Comparison of ENCODE assay signal across 21 cellular contexts in the genomic region with DNA sequence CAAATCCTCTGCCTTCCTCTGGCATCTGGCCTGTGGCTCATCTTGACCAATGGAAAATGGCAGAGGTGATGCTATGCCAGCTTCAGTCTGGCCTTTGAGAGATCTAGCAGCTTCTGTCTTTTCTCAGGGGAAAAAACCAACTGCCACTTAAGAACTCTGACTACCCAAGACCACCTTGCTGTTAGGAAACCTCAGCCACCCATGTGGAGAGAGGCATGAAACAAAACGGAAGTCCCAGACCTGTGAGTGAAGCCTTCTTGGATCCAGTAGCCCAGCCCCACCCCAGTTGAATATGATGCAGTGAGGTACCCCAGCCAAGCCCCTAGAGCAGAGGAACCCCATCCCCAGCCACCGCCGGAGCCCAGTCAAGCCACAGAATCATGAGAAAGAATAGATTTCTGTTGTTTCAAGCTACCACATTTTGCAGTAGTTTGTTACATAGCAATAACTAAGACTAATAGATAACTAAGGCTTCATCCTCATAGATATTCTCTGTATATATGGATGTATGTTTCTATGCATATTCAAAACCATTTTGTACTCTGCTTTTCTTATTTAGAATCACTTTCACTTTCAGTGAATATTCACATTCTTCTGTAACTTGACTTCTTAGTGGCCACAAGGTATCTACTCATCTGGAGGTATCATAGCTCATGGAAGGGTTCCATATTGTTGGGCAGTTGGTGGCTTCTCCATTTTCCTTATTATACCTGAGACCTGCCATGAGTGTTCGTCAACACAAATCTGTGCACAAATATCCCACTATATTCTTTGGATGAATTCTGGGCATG.
DNase-seq lines count a peak whose midpoint lies in the region; ATAC-seq and TF ChIP-seq lines count a peak whose summit lies in the region.
"Had no signal": no experiment of that assay in that cellular context is flagged by ENCODE, and none has a peak within 500 bp of the region (broad histone marks: within the 10 kb centered on the region; RNA-seq: fewer than 3 reads in every experiment).

No MANE protein-coding gene starts in this region.

- H3K4me1 ChIP-seq in BLaER1, result peaks cover 25% of the 10 kb centered on the region
- H3K4me1 ChIP-seq in DND-41 (ENCODE audit: insufficient read depth, low read length), result no peaks in the 10 kb centered on the region
- H3K4me1 ChIP-seq in breast epithelium, result no peaks in the 10 kb centered on the region
- H3K4me1 ChIP-seq: A549, HAP-1 had no signal

- peak overlapping the region; percentile 57 for H3K4me2 ChIP-seq in BLaER1
- no peak overlapping the region for H3K4me2 ChIP-seq in DND-41 (ENCODE audit: insufficient read depth, low read length)
- H3K4me2 ChIP-seq: A549 had no signal

- TF ChIP-seq CTCF in DND-41 (IDR thresholded peaks at IDR 0.05; ENCODE audit: borderline replicate concordance, extremely low read depth, low read length, poor library complexity, severe bottlenecking) (no peak), breast epithelium (IDR thresholded peaks at IDR 0.05) (no peak)

- H3K4me1 Mint-ChIP-seq in stimulated activated naive B cell treated with anti-CD40 and anti-IgM and Interleukin-4, amounts not matched to agents 10 μg/mL and 1 μg/mL and 100 μg/mL, for 72 hours, result peaks cover 13 to 18% of the 10 kb centered on the region in 2 donors
- H3K4me1 Mint-ChIP-seq: CD14-positive monocyte; CD4-positive, alpha-beta memory T cell had no signal

- H3K9me3 ChIP-seq in BLaER1, result no peaks in the 10 kb centered on the region
- no peaks in the 10 kb centered on the region for H3K9me3 ChIP-seq in DND-41 (ENCODE audit: insufficient read depth, low read length, severe bottlenecking)
- H3K9me3 ChIP-seq in breast epithelium, result no peaks in the 10 kb centered on the region
- H3K9me3 ChIP-seq: A549, HAP-1 had no signal

- H3K9me3 Mint-ChIP-seq in stimulated activated naive B cell treated with anti-CD40 and anti-IgM and Interleukin-4, amounts not matched to agents 10 μg/mL and 1 μg/mL and 100 μg/mL, for 72 hours, result peaks cover 0 to 2% of the 10 kb centered on the region in 2 donors
- H3K9me3 Mint-ChIP-seq: HFFc6 had no signal

- H3K27me3 Mint-ChIP-seq in stimulated activated naive B cell treated with anti-CD40 and anti-IgM and Interleukin-4, amounts not matched to agents 10 μg/mL and 1 μg/mL and 100 μg/mL, for 72 hours, result peaks cover 0 to 6% of the 10 kb centered on the region in 2 donors

- peak overlapping the region; percentile 29 to 39 for H3K4me3 Mint-ChIP-seq in stimulated activated naive B cell treated with anti-CD40 and anti-IgM and Interleukin-4, amounts not matched to agents 10 μg/mL and 1 μg/mL and 100 μg/mL, for 72 hours
- H3K4me3 Mint-ChIP-seq: CD14-positive monocyte, HFFc6 had no signal

- H3K27ac ChIP-seq in BLaER1, result 0 out of 2 replicates have a peak overlapping the region, but pooled peaks have one; percentile 8
- H3K27ac ChIP-seq in DND-41 (ENCODE audit: low read length), result no peak overlapping the region
- H3K27ac ChIP-seq in breast epithelium, result no peak overlapping the region
- H3K27ac ChIP-seq: A549 had no signal

- peak overlapping the region; percentile 47 for H3K27ac Mint-ChIP-seq in stimulated activated naive B cell treated with anti-CD40 and anti-IgM and Interleukin-4, amounts not matched to agents 10 μg/mL and 1 μg/mL and 100 μg/mL, for 72 hours
- H3K27ac Mint-ChIP-seq: CD14-positive monocyte; CD4-positive, alpha-beta memory T cell; HFFc6 had no signal

- no peak overlapping the region for H2AFZ ChIP-seq in DND-41 (ENCODE audit: low read depth, low read length)

- intact Hi-C loops in breast epithelium (cut with DNase I; ENCODE audit: low total_unique reads), result no loop called here

- H4K20me1 ChIP-seq in BLaER1, result no peaks in the 10 kb centered on the region
- H4K20me1 ChIP-seq in DND-41 (ENCODE audit: insufficient read depth, low read length), result no peaks in the 10 kb centered on the region

- H3K27me3 ChIP-seq in BLaER1 (no peaks in the 10 kb centered on the region), DND-41 (ENCODE audit: insufficient read depth, low read length, poor library complexity) (no peaks in the 10 kb centered on the region), breast epithelium (no peaks in the 10 kb centered on the region)

- no peaks in the 10 kb centered on the region for H3K36me3 Mint-ChIP-seq in stimulated activated naive B cell treated with anti-CD40 and anti-IgM and Interleukin-4, amounts not matched to agents 10 μg/mL and 1 μg/mL and 100 μg/mL, for 72 hours
- H3K36me3 Mint-ChIP-seq: CD14-positive monocyte; CD4-positive, alpha-beta memory T cell had no signal

- ATAC-seq in DND-41 (ENCODE audit: insufficient read depth, low read depth) (0 out of 3 replicates have a peak, but pooled peaks have one; percentile 27), HG03469 (IDR thresholded peaks at IDR 0.05; ENCODE audit: unreplicated experiment) (no peak)
- ATAC-seq in stimulated activated naive B cell treated with anti-CD40 and anti-IgM and Interleukin-4, amounts not matched to agents 10 μg/mL and 1 μg/mL and 100 μg/mL, for 72 hours (replicated peaks), result peak; percentile 60 to 74
- ATAC-seq: A549 had no signal

- H3K9ac ChIP-seq in BLaER1 (no peak overlapping the region), DND-41 (ENCODE audit: low read depth, low read length) (no peak overlapping the region)

- TF ChIP-seq POLR2A in breast epithelium (IDR thresholded peaks at IDR 0.05), result no peak

- DNase-seq in DND-41 (no peak), OCI-M1 (lab: John Stamatoyannopoulos, UW) (peak; percentile 2), T-helper 2 cell (no peak), breast epithelium (ENCODE audit: low spot score in 2 of 2) (no peak)
- DNase-seq in stimulated activated naive B cell treated with anti-CD40 and anti-IgM and Interleukin-4, amounts not matched to agents 10 μg/mL and 1 μg/mL and 100 μg/mL, for 72 hours, result peak; percentile 5
- DNase-seq: 8988T; ACHN; AML-193; Calu3; CD4-positive, alpha-beta memory T cell; COR-L47; DMS153; EL; GDM1; GOT3; HFFc6 had no signal

- H3K79me2 ChIP-seq in DND-41 (ENCODE audit: insufficient read depth, low read length), result no peaks in the 10 kb centered on the region

- H3K4me3 ChIP-seq in BLaER1 (no peak overlapping the region), DND-41 (ENCODE audit: low read depth in 1 of 2, low read length in 2 of 2) (no peak overlapping the region), breast epithelium (no peak overlapping the region)
- H3K4me3 ChIP-seq: A549, HAP-1 had no signal

- H3K36me3 ChIP-seq in BLaER1 (no peaks in the 10 kb centered on the region), DND-41 (ENCODE audit: insufficient read depth, low read length) (no peaks in the 10 kb centered on the region), breast epithelium (no peaks in the 10 kb centered on the region)
- H3K36me3 ChIP-seq: HAP-1 had no signal

Comparison
In these comparisons a context has a peak if more than half of its experiments do, and no peak if none do; other contexts are left out.
1. DNase-seq: peak in OCI-M1 (single experiment) and stimulated activated naive B cell treated with anti-CD40 and anti-IgM and Interleukin-4, amounts not matched to agents 10 μg/mL and 1 μg/mL and 100 μg/mL, for 72 hours (single experiment); none in DND-41 (single experiment), T-helper 2 cell (0 of 5) and breast epithelium (0 of 2).